ENCODE assay signal across 8 cellular contexts in genomic region chr18:45686892-45687611, GRCh38. TPM values are rescaled to one million over a fixed set of nuclear protein-coding genes. Genes with fewer than 3 reads are reported as not detected.
A peak's percentile ranks its signal among the peaks of the same experiment; 100 is the strongest.
DNase-seq lines count a peak whose midpoint lies in the region; ATAC-seq and TF ChIP-seq lines count a peak whose summit lies in the region.

No MANE protein-coding gene starts in this region.

- 70 to 85% methylated on average over 7 of the region's 7 CpGs for WGBS in thyroid gland, 2 donors

- peak overlapping the region; percentile 47 for H3K27ac ChIP-seq in CD8-positive, alpha-beta T cell (ENCODE audit: low read depth, low read length)
- no peak overlapping the region for H3K27ac ChIP-seq in thyroid gland

- H3K36me3 Mint-ChIP-seq in CD8-positive, alpha-beta T cell, result no peaks in the 10 kb centered on the region
- H3K36me3 Mint-ChIP-seq in effector memory CD8-positive, alpha-beta T cell (ENCODE audit: insufficient read depth), result peaks cover 18% of the 10 kb centered on the region
- no peaks in the 10 kb centered on the region for H3K36me3 Mint-ChIP-seq in stimulated activated naive CD8-positive, alpha-beta T cell treated with anti-CD3 and anti-CD28 coated beads, Interleukin-15, Interleukin-2, amounts not matched to agents 100 ng/mL and 50 ng/mL, for 24 hours (ENCODE audit: low read depth)

- peak overlapping the region; percentile 87 for H3K4me3 Mint-ChIP-seq in CD8-positive, alpha-beta T cell
- peak overlapping the region; percentile 94 for H3K4me3 Mint-ChIP-seq in effector memory CD8-positive, alpha-beta T cell
- peak overlapping the region; percentile 89 for H3K4me3 Mint-ChIP-seq in stimulated activated naive CD8-positive, alpha-beta T cell treated with anti-CD3 and anti-CD28 coated beads, Interleukin-15, Interleukin-2, amounts not matched to agents 100 ng/mL and 50 ng/mL, for 24 hours

- H3K4me1 Mint-ChIP-seq in CD8-positive, alpha-beta T cell (ENCODE audit: low read depth), result peaks cover 65% of the 10 kb centered on the region
- peaks cover 61 to 68% of the 10 kb centered on the region in 2 donors for H3K4me1 Mint-ChIP-seq in effector memory CD8-positive, alpha-beta T cell (ENCODE audit: low read depth in 2 of 2)
- peaks cover 73% of the 10 kb centered on the region for H3K4me1 Mint-ChIP-seq in stimulated activated naive CD8-positive, alpha-beta T cell treated with anti-CD3 and anti-CD28 coated beads, Interleukin-15, Interleukin-2, amounts not matched to agents 100 ng/mL and 50 ng/mL, for 24 hours (ENCODE audit: low read depth)

- DNase-seq in CD8-positive, alpha-beta T cell, result peak; percentile 18 to 77 (median 49)
- DNase-seq in T-helper 9 cell, result peak; percentile 36
- DNase-seq in effector memory CD8-positive, alpha-beta T cell, result peak; percentile 57 to 58 (median 58)
- no peak for DNase-seq in thyroid gland
- DNase-seq in AG08396 (ENCODE audit: low spot score), result no peak

- H3K9me3 Mint-ChIP-seq in CD8-positive, alpha-beta T cell, result no peaks in the 10 kb centered on the region
- H3K9me3 Mint-ChIP-seq in effector memory CD8-positive, alpha-beta T cell, result no peaks in the 10 kb centered on the region
- H3K9me3 Mint-ChIP-seq in stimulated activated naive CD8-positive, alpha-beta T cell treated with anti-CD3 and anti-CD28 coated beads, Interleukin-15, Interleukin-2, amounts not matched to agents 100 ng/mL and 50 ng/mL, for 24 hours, result no peaks in the 10 kb centered on the region

- peaks cover 73% of the 10 kb centered on the region for H3K4me1 ChIP-seq in CD8-positive, alpha-beta T cell (ENCODE audit: insufficient read depth, low read length)
- H3K4me1 ChIP-seq in thyroid gland, result no peaks in the 10 kb centered on the region

- H3K4me3 ChIP-seq in CD8-positive, alpha-beta T cell (ENCODE audit: low read depth, low read length), result peak overlapping the region; percentile 53
- H3K4me3 ChIP-seq in thyroid gland (replicated peaks in 1 of 3), result no peak overlapping the region

- TF ChIP-seq POLR2A in thyroid gland (IDR thresholded peaks at IDR 0.05), result no peak

- ATAC-seq in CD8-positive, alpha-beta T cell, result peak; percentile 76
- ATAC-seq in GM19397 (IDR thresholded peaks at IDR 0.05; ENCODE audit: unreplicated experiment), result peak; percentile 74
- peak; percentile 78 for ATAC-seq in HG03439 (IDR thresholded peaks at IDR 0.05; ENCODE audit: unreplicated experiment)
- peak; percentile 83 for ATAC-seq in effector memory CD8-positive, alpha-beta T cell (replicated peaks)

- CTCF ChIA-PET in CD8-positive, alpha-beta T cell (lab: Charles Lee), result interaction anchor here (0.8 to 9.9 kb wide), 11 partner anchors 12 to 486 kb away, joined by 3 to 209 read pairs (median 6); a partner anchor contains a TSS

- peak overlapping the region; percentile 96 for H3K27ac Mint-ChIP-seq in CD8-positive, alpha-beta T cell
- H3K27ac Mint-ChIP-seq in effector memory CD8-positive, alpha-beta T cell, result peak overlapping the region; percentile 94 to 96
- H3K27ac Mint-ChIP-seq in stimulated activated naive CD8-positive, alpha-beta T cell treated with anti-CD3 and anti-CD28 coated beads, Interleukin-15, Interleukin-2, amounts not matched to agents 100 ng/mL and 50 ng/mL, for 24 hours, result peak overlapping the region; percentile 94

- no peaks in the 10 kb centered on the region for H3K9me3 ChIP-seq in CD8-positive, alpha-beta T cell (ENCODE audit: low read length)
- no peaks in the 10 kb centered on the region for H3K9me3 ChIP-seq in thyroid gland

- no peaks in the 10 kb centered on the region for H3K27me3 ChIP-seq in CD8-positive, alpha-beta T cell (ENCODE audit: insufficient read depth, low read length)
- no peaks in the 10 kb centered on the region for H3K27me3 ChIP-seq in thyroid gland

- POLR2A ChIA-PET in CD8-positive, alpha-beta T cell (lab: Charles Lee), result interaction anchor here (1.0 to 4.8 kb wide), 9 partner anchors 10 to 189 kb away, joined by 3 to 53 read pairs (median 3); no protein-coding TSS in a partner anchor

- intact Hi-C loops in CD8-positive, alpha-beta T cell (cut with DNase I, micrococcal nuclease), result loop anchor here (1.0 to 5.0 kb wide), 4 partner anchors 17 to 565 kb away; partner anchors contain the start of gene EPG5 (in 2 of the 2)
- intact Hi-C loops in thyroid gland (cut with DNase I), result loop anchor here (10.0 kb wide), 1 partner anchor 388 kb away; the partner anchor contains the start of gene PSTPIP2

- no peaks in the 10 kb centered on the region for H3K36me3 ChIP-seq in CD8-positive, alpha-beta T cell (ENCODE audit: insufficient read depth, low read length)
- H3K36me3 ChIP-seq in thyroid gland, result no peaks in the 10 kb centered on the region

- H3K27me3 Mint-ChIP-seq in CD8-positive, alpha-beta T cell (ENCODE audit: low read depth), result no peaks in the 10 kb centered on the region
- no peaks in the 10 kb centered on the region for H3K27me3 Mint-ChIP-seq in effector memory CD8-positive, alpha-beta T cell
- H3K27me3 Mint-ChIP-seq in stimulated activated naive CD8-positive, alpha-beta T cell treated with anti-CD3 and anti-CD28 coated beads, Interleukin-15, Interleukin-2, amounts not matched to agents 100 ng/mL and 50 ng/mL, for 24 hours, result peaks cover 9% of the 10 kb centered on the region

- no peak for TF ChIP-seq CTCF in CD8-positive, alpha-beta T cell (IDR thresholded peaks at IDR 0.05)
- no peak for TF ChIP-seq CTCF in thyroid gland (IDR thresholded peaks at IDR 0.05)

RNA-seq across cellular contexts. Expression of gene SLC14A1, which starts 36.9 kb away (rescaled TPM):
- 1 to 10 TPM; 2.8 to 3.0 TPM for total RNA-seq in CD8-positive, alpha-beta T cell
- total RNA-seq in thyroid gland, result 10 to 100 TPM in 3 of 4 donors, 1 to 10 TPM in 1; 6.2 to 22.9 (median 15.7) TPM

Comparison
In these comparisons a context has a peak if more than half of its experiments do, and no peak if none do; other contexts are left out.
1. DNase-seq: peak in CD8-positive, alpha-beta T cell (7 of 7), T-helper 9 cell (single experiment) and effector memory CD8-positive, alpha-beta T cell (3 of 3); none in thyroid gland (0 of 2) and AG08396 (single experiment).
2. Peak in every context shown above with its lines, with median percentiles within 50 percentile points of each other: ATAC-seq, H3K27ac Mint-ChIP-seq and H3K4me3 Mint-ChIP-seq.